1 cellular context compared by ENCODE assay signal in the genomic region with DNA sequence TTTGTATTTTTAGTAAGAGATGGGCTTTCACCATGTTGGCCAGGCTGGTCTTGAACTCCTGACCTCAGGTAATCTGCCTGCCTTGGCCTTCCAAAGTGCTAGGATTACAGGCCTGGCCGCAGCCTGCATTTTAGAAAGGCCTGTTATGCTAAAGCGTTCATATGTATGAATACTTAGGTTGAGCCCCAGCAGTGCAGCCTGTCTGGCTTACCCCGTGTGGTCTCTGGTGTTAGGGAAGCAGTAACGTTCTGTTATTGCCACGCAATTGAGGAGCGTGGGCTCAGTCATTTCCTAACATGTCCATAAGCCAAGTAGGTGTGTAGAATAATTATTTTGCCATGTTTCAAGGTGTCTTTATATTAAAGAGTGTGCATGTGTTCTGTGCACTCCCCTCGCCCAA.
TF ChIP-seq lines count a peak whose summit lies in the region.

No MANE protein-coding gene starts in this region.

TF ChIP-seq in A549, 52 proteins besides CTCF, POLR2A, EP300 and RAD21:
- TF ChIP-seq, protein P1, sequence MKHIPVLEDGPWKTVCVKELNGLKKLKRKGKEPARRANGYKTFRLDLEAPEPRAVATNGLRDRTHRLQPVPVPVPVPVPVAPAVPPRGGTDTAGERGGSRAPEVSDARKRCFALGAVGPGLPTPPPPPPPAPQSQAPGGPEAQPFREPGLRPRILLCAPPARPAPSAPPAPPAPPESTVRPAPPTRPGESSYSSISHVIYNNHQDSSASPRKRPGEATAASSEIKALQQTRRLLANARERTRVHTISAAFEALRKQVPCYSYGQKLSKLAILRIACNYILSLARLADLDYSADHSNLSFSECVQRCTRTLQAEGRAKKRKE (CRISPR knock-in tag; IDR thresholded peaks at IDR 0.05; ENCODE audit: low read depth): no peak
- no peak for TF ChIP-seq ZC3H11A (IDR thresholded peaks at IDR 0.05)
- TF ChIP-seq MAZ (IDR thresholded peaks at IDR 0.05; ENCODE audit: borderline replicate concordance, low read depth, low read length): no peak
- TF ChIP-seq BHLHE40 (IDR thresholded peaks at IDR 0.05; ENCODE audit: low read depth, low read length): no peak
- TF ChIP-seq TP53 (CRISPR knock-in tag; IDR thresholded peaks at IDR 0.05): no peak
- no peak for TF ChIP-seq FOSB (CRISPR knock-in tag; IDR thresholded peaks at IDR 0.05)
- TF ChIP-seq HOXA7 (CRISPR knock-in tag; IDR thresholded peaks at IDR 0.05): no peak
- TF ChIP-seq, protein P2, sequence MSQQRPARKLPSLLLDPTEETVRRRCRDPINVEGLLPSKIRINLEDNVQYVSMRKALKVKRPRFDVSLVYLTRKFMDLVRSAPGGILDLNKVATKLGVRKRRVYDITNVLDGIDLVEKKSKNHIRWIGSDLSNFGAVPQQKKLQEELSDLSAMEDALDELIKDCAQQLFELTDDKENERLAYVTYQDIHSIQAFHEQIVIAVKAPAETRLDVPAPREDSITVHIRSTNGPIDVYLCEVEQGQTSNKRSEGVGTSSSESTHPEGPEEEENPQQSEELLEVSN (IDR thresholded peaks at IDR 0.05; ENCODE audit: borderline replicate concordance, low read depth): no peak
- TF ChIP-seq, protein P3, sequence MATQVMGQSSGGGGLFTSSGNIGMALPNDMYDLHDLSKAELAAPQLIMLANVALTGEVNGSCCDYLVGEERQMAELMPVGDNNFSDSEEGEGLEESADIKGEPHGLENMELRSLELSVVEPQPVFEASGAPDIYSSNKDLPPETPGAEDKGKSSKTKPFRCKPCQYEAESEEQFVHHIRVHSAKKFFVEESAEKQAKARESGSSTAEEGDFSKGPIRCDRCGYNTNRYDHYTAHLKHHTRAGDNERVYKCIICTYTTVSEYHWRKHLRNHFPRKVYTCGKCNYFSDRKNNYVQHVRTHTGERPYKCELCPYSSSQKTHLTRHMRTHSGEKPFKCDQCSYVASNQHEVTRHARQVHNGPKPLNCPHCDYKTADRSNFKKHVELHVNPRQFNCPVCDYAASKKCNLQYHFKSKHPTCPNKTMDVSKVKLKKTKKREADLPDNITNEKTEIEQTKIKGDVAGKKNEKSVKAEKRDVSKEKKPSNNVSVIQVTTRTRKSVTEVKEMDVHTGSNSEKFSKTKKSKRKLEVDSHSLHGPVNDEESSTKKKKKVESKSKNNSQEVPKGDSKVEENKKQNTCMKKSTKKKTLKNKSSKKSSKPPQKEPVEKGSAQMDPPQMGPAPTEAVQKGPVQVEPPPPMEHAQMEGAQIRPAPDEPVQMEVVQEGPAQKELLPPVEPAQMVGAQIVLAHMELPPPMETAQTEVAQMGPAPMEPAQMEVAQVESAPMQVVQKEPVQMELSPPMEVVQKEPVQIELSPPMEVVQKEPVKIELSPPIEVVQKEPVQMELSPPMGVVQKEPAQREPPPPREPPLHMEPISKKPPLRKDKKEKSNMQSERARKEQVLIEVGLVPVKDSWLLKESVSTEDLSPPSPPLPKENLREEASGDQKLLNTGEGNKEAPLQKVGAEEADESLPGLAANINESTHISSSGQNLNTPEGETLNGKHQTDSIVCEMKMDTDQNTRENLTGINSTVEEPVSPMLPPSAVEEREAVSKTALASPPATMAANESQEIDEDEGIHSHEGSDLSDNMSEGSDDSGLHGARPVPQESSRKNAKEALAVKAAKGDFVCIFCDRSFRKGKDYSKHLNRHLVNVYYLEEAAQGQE (IDR thresholded peaks at IDR 0.05): no peak
- TF ChIP-seq EHF (CRISPR knock-in tag; IDR thresholded peaks at IDR 0.05): no peak
- TF ChIP-seq, protein P4, sequence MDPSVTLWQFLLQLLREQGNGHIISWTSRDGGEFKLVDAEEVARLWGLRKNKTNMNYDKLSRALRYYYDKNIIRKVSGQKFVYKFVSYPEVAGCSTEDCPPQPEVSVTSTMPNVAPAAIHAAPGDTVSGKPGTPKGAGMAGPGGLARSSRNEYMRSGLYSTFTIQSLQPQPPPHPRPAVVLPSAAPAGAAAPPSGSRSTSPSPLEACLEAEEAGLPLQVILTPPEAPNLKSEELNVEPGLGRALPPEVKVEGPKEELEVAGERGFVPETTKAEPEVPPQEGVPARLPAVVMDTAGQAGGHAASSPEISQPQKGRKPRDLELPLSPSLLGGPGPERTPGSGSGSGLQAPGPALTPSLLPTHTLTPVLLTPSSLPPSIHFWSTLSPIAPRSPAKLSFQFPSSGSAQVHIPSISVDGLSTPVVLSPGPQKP (IDR thresholded peaks at IDR 0.05; ENCODE audit: low read depth, low read length): no peak
- TF ChIP-seq ZSCAN20 (CRISPR knock-in tag; IDR thresholded peaks at IDR 0.05): no peak
